In genomic region chr3:33592999-33593398, GRCh38 we compare ENCODE assay signal across 20 cellular contexts.
A peak's percentile ranks its signal among the peaks of the same experiment; 100 is the strongest.
DNase-seq lines count a peak whose midpoint lies in the region; ATAC-seq and TF ChIP-seq lines count a peak whose summit lies in the region.
"Had no signal": no experiment of that assay in that cellular context is flagged by ENCODE, and none has a peak within 500 bp of the region (broad histone marks: within the 10 kb centered on the region; RNA-seq: fewer than 3 reads in every experiment).

No MANE protein-coding gene starts in this region.

- peaks cover 3% of the 10 kb centered on the region for H3K36me3 ChIP-seq in CD4-positive, alpha-beta memory T cell (ENCODE audit: insufficient read depth, low read length)
- H3K36me3 ChIP-seq in lower lobe of right lung (peaks cover 34% of the 10 kb centered on the region), OCI-LY7 (ENCODE audit: insufficient read depth, low read length) (peaks cover 36% of the 10 kb centered on the region)
- H3K36me3 ChIP-seq: BE2C had no signal

- H4K20me1 ChIP-seq in OCI-LY7 (ENCODE audit: insufficient read depth, low read length): no peaks in the 10 kb centered on the region
- H4K20me1 ChIP-seq: BLaER1 treated with 17β-estradiol and CSF1 and Interleukin-3, amounts not matched to agents 10 nM and 100 nM had no signal

- H3K4me1 Mint-ChIP-seq in CD4-positive, alpha-beta memory T cell: no peaks in the 10 kb centered on the region

- no peaks in the 10 kb centered on the region for H3K27me3 ChIP-seq in CD4-positive, alpha-beta memory T cell (ENCODE audit: insufficient read depth, low read length)
- H3K27me3 ChIP-seq in lower lobe of right lung (ENCODE audit: low read depth): no peaks in the 10 kb centered on the region
- H3K27me3 ChIP-seq: BE2C; BLaER1 treated with 17β-estradiol and CSF1 and Interleukin-3, amounts not matched to agents 10 nM and 100 nM had no signal

- H3K79me2 ChIP-seq in OCI-LY7 (ENCODE audit: insufficient read depth, low read depth, low read length): no peaks in the 10 kb centered on the region

- CTCF ChIA-PET in CD4-positive, alpha-beta memory T cell (lab: Charles Lee; ENCODE audit: partially characterized antibody): no interaction called here
- CTCF ChIA-PET in OCI-LY7 (lab: Charles Lee; ENCODE audit: unreplicated experiment): no interaction called here

- BruUV-seq in OCI-LY7 (replicated peaks; lab: Mats Ljungman, UMichigan): no TSS peak

- POLR2A ChIA-PET in CD4-positive, alpha-beta memory T cell (lab: Charles Lee; ENCODE audit: partially characterized antibody): no interaction called here
- POLR2A ChIA-PET in OCI-LY7 (lab: Charles Lee): interaction anchor here (0.7 to 1.1 kb wide), 2 partner anchors 195 to 260 kb away, joined by 3 read pairs; no protein-coding TSS in a partner anchor

- H3K27ac ChIP-seq in CD4-positive, alpha-beta memory T cell (ENCODE audit: low read depth, low read length): no peak overlapping the region
- H3K27ac ChIP-seq in lower lobe of right lung: no peak overlapping the region
- H3K27ac ChIP-seq in OCI-LY7 (ENCODE audit: low read depth, low read length, poor library complexity, severe bottlenecking): no peak overlapping the region
- H3K27ac ChIP-seq: A549; BLaER1 treated with 17β-estradiol and CSF1 and Interleukin-3, amounts not matched to agents 10 nM and 100 nM had no signal

- peaks cover 29 to 34% of the 10 kb centered on the region in 2 donors for H3K36me3 Mint-ChIP-seq in CD4-positive, alpha-beta memory T cell

- H3K4me3 ChIP-seq in CD4-positive, alpha-beta memory T cell (ENCODE audit: low read length in 2 of 2): no peak overlapping the region
- no peak overlapping the region for H3K4me3 ChIP-seq in lower lobe of right lung
- no peak overlapping the region for H3K4me3 ChIP-seq in OCI-LY7 (ENCODE audit: low read depth, low read length, poor library complexity, severe bottlenecking)
- H3K4me3 ChIP-seq: A549; BLaER1 treated with 17β-estradiol and CSF1 and Interleukin-3, amounts not matched to agents 10 nM and 100 nM had no signal

- no peaks in the 10 kb centered on the region for H3K9me3 Mint-ChIP-seq in CD4-positive, alpha-beta memory T cell
- H3K9me3 Mint-ChIP-seq: CD14-positive monocyte; CD4-positive, alpha-beta T cell had no signal

- no peak overlapping the region for H3K4me2 ChIP-seq in OCI-LY7 (ENCODE audit: low read length)
- H3K4me2 ChIP-seq: A549; BLaER1 treated with 17β-estradiol and CSF1 and Interleukin-3, amounts not matched to agents 10 nM and 100 nM had no signal

- DNase-seq in NCI-H510A treated with DMSO at 0.1 percent for 48 hours (lab: John Stamatoyannopoulos, UW) (peak; percentile 0), NCI-H510A (lab: John Stamatoyannopoulos, UW) (no peak), DMS79 (lab: John Stamatoyannopoulos, UW) (peak; percentile 22), lower lobe of right lung (no peak), GOT3 (lab: John Stamatoyannopoulos, UW) (no peak), OCI-LY7 (ENCODE audit: low spot score) (no peak)
- DNase-seq in CD4-positive, alpha-beta memory T cell: no peak
- DNase-seq: 8988T; ACHN; AML-193; BE2C; Caco-2; CD4-positive, alpha-beta T cell; DMS153; GF-D8; H7; HCEC 1CT had no signal

- peak; percentile 61 to 81 for ATAC-seq in lower lobe of right lung
- ATAC-seq: A549 had no signal

- no peaks in the 10 kb centered on the region for H3K9me3 ChIP-seq in CD4-positive, alpha-beta memory T cell (ENCODE audit: control insufficient read depth in 1 of 2, low read length in 2 of 2)
- H3K9me3 ChIP-seq in lower lobe of right lung (no peaks in the 10 kb centered on the region), OCI-LY7 (ENCODE audit: low read length) (no peaks in the 10 kb centered on the region)
- H3K9me3 ChIP-seq: A549; BE2C; BLaER1 treated with 17β-estradiol and CSF1 and Interleukin-3, amounts not matched to agents 10 nM and 100 nM; Caco-2 had no signal

- no peaks in the 10 kb centered on the region for H3K27me3 Mint-ChIP-seq in CD4-positive, alpha-beta memory T cell
- H3K27me3 Mint-ChIP-seq: CD4-positive, alpha-beta T cell had no signal

- H3K4me1 ChIP-seq in CD4-positive, alpha-beta memory T cell (ENCODE audit: insufficient read depth, low read length): no peaks in the 10 kb centered on the region
- no peaks in the 10 kb centered on the region for H3K4me1 ChIP-seq in lower lobe of right lung
- no peaks in the 10 kb centered on the region for H3K4me1 ChIP-seq in OCI-LY7 (ENCODE audit: insufficient read depth, low read length, poor library complexity, severe bottlenecking)
- H3K4me1 ChIP-seq: A549, BE2C, Caco-2 had no signal

- intact Hi-C loops in CD4-positive, alpha-beta memory T cell (cut with micrococcal nuclease): no loop called here
- intact Hi-C loops in lower lobe of right lung (cut with DNase I) (no loop called here), OCI-LY7 (cut with micrococcal nuclease; ENCODE audit: unreplicated experiment) (no loop called here)

- TF ChIP-seq CTCF in lower lobe of right lung (IDR thresholded peaks at IDR 0.05) (no peak), OCI-LY7 (conservative IDR thresholded peaks at IDR 0.05; ENCODE audit: low read length) (no peak)

- H3K27ac Mint-ChIP-seq in CD4-positive, alpha-beta memory T cell: peak overlapping the region in 4 of 7 donors; percentile 0 to 20 (median 10)
- H3K27ac Mint-ChIP-seq: CD4-positive, alpha-beta T cell had no signal

- no peak overlapping the region for H2AFZ ChIP-seq in OCI-LY7 (ENCODE audit: low read length)

- no peaks in the 10 kb centered on the region for H3K9me2 ChIP-seq in OCI-LY7 (ENCODE audit: insufficient read depth, low read length)

- H3K4me3 Mint-ChIP-seq in CD4-positive, alpha-beta memory T cell: no peak overlapping the region
- H3K4me3 Mint-ChIP-seq: CD14-positive monocyte; CD4-positive, alpha-beta T cell had no signal

Comparison
In these comparisons a context has a peak if more than half of its experiments do, and no peak if none do; other contexts are left out.
1. DNase-seq: peak in NCI-H510A treated with DMSO at 0.1 percent for 48 hours (single experiment) and DMS79 (single experiment); none in NCI-H510A (single experiment), CD4-positive, alpha-beta memory T cell (0 of 5), lower lobe of right lung (single experiment), GOT3 (single experiment) and OCI-LY7 (single experiment).